ENCODE assay signal across 8 cellular contexts in genomic region chr2:202034249-202035088, GRCh38. TPM values are rescaled to one million over a fixed set of nuclear protein-coding genes. Genes with fewer than 3 reads are reported as not detected.
A peak's percentile ranks its signal among the peaks of the same experiment; 100 is the strongest.
DNase-seq lines count a peak whose midpoint lies in the region; ATAC-seq and TF ChIP-seq lines count a peak whose summit lies in the region.

No MANE protein-coding gene starts in this region.

- H2AFZ ChIP-seq in ACC112 (ENCODE audit: low read length, unreplicated experiment), result no peak overlapping the region

- H3K4me1 ChIP-seq in ACC112 (ENCODE audit: control insufficient read depth, insufficient read depth, low read length, unreplicated experiment), result peaks cover 37% of the 10 kb centered on the region
- peaks cover 9 to 28% of the 10 kb centered on the region in 2 donors for H3K4me1 ChIP-seq in left lung

- H3K9me3 Mint-ChIP-seq in T-helper 1 cell treated with Interleukin-12 subunit alpha and Interleukin-12 subunit beta and Interleukin-4 antibody, amounts not matched to agents 30 μg/mL and 1 μg/mL, for 36 hours, result no peaks in the 10 kb centered on the region

- DNase-seq in caudate nucleus (lab: John Stamatoyannopoulos, UW) (peak in 3 of 61 donors; percentile 34 to 72 (median 38)), left lung (peak in 1 of 2 donors; percentile 82), NCI-H1436 treated with DMSO at 0.1 percent for 48 hours (lab: John Stamatoyannopoulos, UW) (no peak)
- peak; percentile 27 for DNase-seq in stimulated activated naive CD8-positive, alpha-beta T cell treated with anti-CD3 and anti-CD28 coated beads, Interleukin-15, Interleukin-2, amounts not matched to agents 100 U/mL and 50 U/mL, for 24 hours

- H3K79me2 ChIP-seq in ACC112 (ENCODE audit: control insufficient read depth, insufficient read depth, low read length, unreplicated experiment), result peaks cover 11% of the 10 kb centered on the region

- no peaks in the 10 kb centered on the region for H3K36me3 Mint-ChIP-seq in T-helper 1 cell treated with Interleukin-12 subunit alpha and Interleukin-12 subunit beta and Interleukin-4 antibody, amounts not matched to agents 30 μg/mL and 1 μg/mL, for 36 hours (ENCODE audit: low read depth)

- no peaks in the 10 kb centered on the region for H3K9me3 ChIP-seq in left lung

- H3K27ac ChIP-seq in ACC112 (ENCODE audit: low read depth, low read length) (peak overlapping the region; percentile 62), caudate nucleus (ENCODE audit: low read depth, low read length) (peak overlapping the region; percentile 52), left lung (peak overlapping the region; percentile 77 to 94)

- H3K4me1 Mint-ChIP-seq in T-helper 1 cell treated with Interleukin-12 subunit alpha and Interleukin-12 subunit beta and Interleukin-4 antibody, amounts not matched to agents 30 μg/mL and 1 μg/mL, for 36 hours (ENCODE audit: low read depth), result peaks cover 16% of the 10 kb centered on the region

- H3K27me3 ChIP-seq in ACC112 (ENCODE audit: insufficient read depth, low read length), result peaks cover 7% of the 10 kb centered on the region
- H3K27me3 ChIP-seq in left lung, result peaks cover 11 to 87% of the 10 kb centered on the region in 2 donors

- H3K27me3 Mint-ChIP-seq in T-helper 1 cell treated with Interleukin-12 subunit alpha and Interleukin-12 subunit beta and Interleukin-4 antibody, amounts not matched to agents 30 μg/mL and 1 μg/mL, for 36 hours (ENCODE audit: low read depth), result peaks cover 48% of the 10 kb centered on the region

- no peak overlapping the region for H3K27ac Mint-ChIP-seq in T-helper 1 cell treated with Interleukin-12 subunit alpha and Interleukin-12 subunit beta and Interleukin-4 antibody, amounts not matched to agents 30 μg/mL and 1 μg/mL, for 36 hours

- TF ChIP-seq CTCF in left lung (IDR thresholded peaks at IDR 0.05), result no peak

- intact Hi-C loops in left lung (cut with DNase I), result loop anchor here in 1 of 2 donors (10.0 kb wide), 1 partner anchor 140 kb away; no protein-coding TSS in a partner anchor

- peak overlapping the region; percentile 80 for H3K4me3 Mint-ChIP-seq in T-helper 1 cell treated with Interleukin-12 subunit alpha and Interleukin-12 subunit beta and Interleukin-4 antibody, amounts not matched to agents 30 μg/mL and 1 μg/mL, for 36 hours

- H3K36me3 ChIP-seq in ACC112 (ENCODE audit: insufficient read depth, low read length) (no peaks in the 10 kb centered on the region), left lung (no peaks in the 10 kb centered on the region)

- H3K4me3 ChIP-seq in ACC112 (ENCODE audit: low read depth, low read length) (peak overlapping the region; percentile 80), left lung (peak overlapping the region; percentile 61)

- ATAC-seq in GM18858 (IDR thresholded peaks at IDR 0.05; ENCODE audit: unreplicated experiment) (peak; percentile 8), HG03175 (IDR thresholded peaks at IDR 0.05; ENCODE audit: unreplicated experiment) (peak; percentile 7), left lung (peak; percentile 1)
- ATAC-seq in stimulated activated naive CD8-positive, alpha-beta T cell treated with anti-CD3 and anti-CD28 coated beads, Interleukin-15, Interleukin-2, amounts not matched to agents 100 U/mL and 50 U/mL, for 24 hours, result peak; percentile 7

RNA-seq across cellular contexts. Expression of gene FZD7, which starts 0.8 kb away (rescaled TPM):
- 10 to 100 TPM; 11.1 to 17.6 TPM for total RNA-seq in left lung

RNA-seq across cellular contexts. Expression of gene KIAA2012, which starts 38.6 kb away (rescaled TPM):
- total RNA-seq in left lung, result 1 to 10 TPM in 1 of 2 donors, not detected in 1; 1.7 TPM
